ENCODE assay signal across 1 cellular context in genomic region chr19:45506991-45507863, GRCh38.
TF ChIP-seq lines count a peak whose summit lies in the region.

Gene VASP (plus strand): TSS chr19:45507479. CDS start chr19:45507772, 293 bp downstream.

TF ChIP-seq in HepG2, 621 proteins besides CTCF, POLR2A, EP300 and RAD21 (continued from another document and continues in another):
- TF ChIP-seq ZFP91 (CRISPR knock-in tag; IDR thresholded peaks at IDR 0.05; ENCODE audit: borderline replicate concordance): peak; percentile 100
- TF ChIP-seq ISX (CRISPR knock-in tag; conservative IDR thresholded peaks at IDR 0.05): 0 out of 2 replicates have a peak, but pooled peaks have one; percentile 63
- TF ChIP-seq RARA (CRISPR knock-in tag; IDR thresholded peaks at IDR 0.05): no peak
- 0 out of 2 replicates have a peak, but pooled peaks have one; percentile 43 for TF ChIP-seq NKX3-1 (CRISPR knock-in tag; IDR thresholded peaks at IDR 0.05)
- TF ChIP-seq, protein P1, sequence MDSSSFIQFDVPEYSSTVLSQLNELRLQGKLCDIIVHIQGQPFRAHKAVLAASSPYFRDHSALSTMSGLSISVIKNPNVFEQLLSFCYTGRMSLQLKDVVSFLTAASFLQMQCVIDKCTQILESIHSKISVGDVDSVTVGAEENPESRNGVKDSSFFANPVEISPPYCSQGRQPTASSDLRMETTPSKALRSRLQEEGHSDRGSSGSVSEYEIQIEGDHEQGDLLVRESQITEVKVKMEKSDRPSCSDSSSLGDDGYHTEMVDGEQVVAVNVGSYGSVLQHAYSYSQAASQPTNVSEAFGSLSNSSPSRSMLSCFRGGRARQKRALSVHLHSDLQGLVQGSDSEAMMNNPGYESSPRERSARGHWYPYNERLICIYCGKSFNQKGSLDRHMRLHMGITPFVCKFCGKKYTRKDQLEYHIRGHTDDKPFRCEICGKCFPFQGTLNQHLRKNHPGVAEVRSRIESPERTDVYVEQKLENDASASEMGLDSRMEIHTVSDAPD (CRISPR knock-in tag; IDR thresholded peaks at IDR 0.05): no peak
- peak; percentile 58; the same call in 1 of the 2 replicates for TF ChIP-seq MEIS2 (CRISPR knock-in tag; IDR thresholded peaks at IDR 0.05)
- no peak for TF ChIP-seq DNMT1 (CRISPR knock-in tag; IDR thresholded peaks at IDR 0.05)
- TF ChIP-seq NFKB2 (CRISPR knock-in tag; IDR thresholded peaks at IDR 0.05; ENCODE audit: borderline replicate concordance): peak; percentile 70; the same call in 1 of the 2 replicates
- TF ChIP-seq ZNF441 (CRISPR knock-in tag; IDR thresholded peaks at IDR 0.05; ENCODE audit: borderline replicate concordance): 0 out of 2 replicates have a peak, but pooled peaks have one; percentile 49
- TF ChIP-seq NAIF1 (CRISPR knock-in tag; IDR thresholded peaks at IDR 0.05; ENCODE audit: borderline replicate concordance): no peak
- no peak for TF ChIP-seq FOXM1 (CRISPR knock-in tag; IDR thresholded peaks at IDR 0.05)
- peak; percentile 71; the same call in 1 of the 2 replicates for TF ChIP-seq ZNF780A (CRISPR knock-in tag; IDR thresholded peaks at IDR 0.05)
- no peak for TF ChIP-seq ZNF383 (CRISPR knock-in tag; IDR thresholded peaks at IDR 0.05; ENCODE audit: borderline replicate concordance)
- no peak for TF ChIP-seq ZNF562 (CRISPR knock-in tag; IDR thresholded peaks at IDR 0.05; ENCODE audit: borderline replicate concordance)
- TF ChIP-seq ZNF34 (CRISPR knock-in tag; IDR thresholded peaks at IDR 0.05; ENCODE audit: borderline replicate concordance): no peak
- TF ChIP-seq TARDBP (CRISPR knock-in tag; IDR thresholded peaks at IDR 0.05): 0 out of 2 replicates have a peak, but pooled peaks have one; percentile 22
- TF ChIP-seq, protein P2, sequence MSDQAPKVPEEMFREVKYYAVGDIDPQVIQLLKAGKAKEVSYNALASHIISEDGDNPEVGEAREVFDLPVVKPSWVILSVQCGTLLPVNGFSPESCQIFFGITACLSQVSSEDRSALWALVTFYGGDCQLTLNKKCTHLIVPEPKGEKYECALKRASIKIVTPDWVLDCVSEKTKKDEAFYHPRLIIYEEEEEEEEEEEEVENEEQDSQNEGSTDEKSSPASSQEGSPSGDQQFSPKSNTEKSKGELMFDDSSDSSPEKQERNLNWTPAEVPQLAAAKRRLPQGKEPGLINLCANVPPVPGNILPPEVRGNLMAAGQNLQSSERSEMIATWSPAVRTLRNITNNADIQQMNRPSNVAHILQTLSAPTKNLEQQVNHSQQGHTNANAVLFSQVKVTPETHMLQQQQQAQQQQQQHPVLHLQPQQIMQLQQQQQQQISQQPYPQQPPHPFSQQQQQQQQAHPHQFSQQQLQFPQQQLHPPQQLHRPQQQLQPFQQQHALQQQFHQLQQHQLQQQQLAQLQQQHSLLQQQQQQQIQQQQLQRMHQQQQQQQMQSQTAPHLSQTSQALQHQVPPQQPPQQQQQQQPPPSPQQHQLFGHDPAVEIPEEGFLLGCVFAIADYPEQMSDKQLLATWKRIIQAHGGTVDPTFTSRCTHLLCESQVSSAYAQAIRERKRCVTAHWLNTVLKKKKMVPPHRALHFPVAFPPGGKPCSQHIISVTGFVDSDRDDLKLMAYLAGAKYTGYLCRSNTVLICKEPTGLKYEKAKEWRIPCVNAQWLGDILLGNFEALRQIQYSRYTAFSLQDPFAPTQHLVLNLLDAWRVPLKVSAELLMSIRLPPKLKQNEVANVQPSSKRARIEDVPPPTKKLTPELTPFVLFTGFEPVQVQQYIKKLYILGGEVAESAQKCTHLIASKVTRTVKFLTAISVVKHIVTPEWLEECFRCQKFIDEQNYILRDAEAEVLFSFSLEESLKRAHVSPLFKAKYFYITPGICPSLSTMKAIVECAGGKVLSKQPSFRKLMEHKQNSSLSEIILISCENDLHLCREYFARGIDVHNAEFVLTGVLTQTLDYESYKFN (CRISPR knock-in tag; conservative IDR thresholded peaks at IDR 0.05): peak; percentile 39; the same call in 1 of the 2 replicates
- no peak for TF ChIP-seq SMARCE1 (IDR thresholded peaks at IDR 0.05; ENCODE audit: borderline replicate concordance)
- TF ChIP-seq HDAC2 (CRISPR knock-in tag; IDR thresholded peaks at IDR 0.05): peak; percentile 51
- TF ChIP-seq SALL2 (CRISPR knock-in tag; IDR thresholded peaks at IDR 0.05): peak; percentile 69
- TF ChIP-seq ZNF614 (CRISPR knock-in tag; IDR thresholded peaks at IDR 0.05; ENCODE audit: borderline replicate concordance): peak; percentile 75; the same call in 1 of the 2 replicates
- 0 out of 2 replicates have a peak, but pooled peaks have one; percentile 14 for TF ChIP-seq RBAK (CRISPR knock-in tag; IDR thresholded peaks at IDR 0.05)
- no peak for TF ChIP-seq JARID2 (CRISPR knock-in tag; IDR thresholded peaks at IDR 0.05; ENCODE audit: insufficient replicate concordance)
- TF ChIP-seq KDM5B (CRISPR knock-in tag; IDR thresholded peaks at IDR 0.05; ENCODE audit: borderline replicate concordance): no peak
- TF ChIP-seq THAP7 (CRISPR knock-in tag; IDR thresholded peaks at IDR 0.05): no peak
- TF ChIP-seq, protein P3, sequence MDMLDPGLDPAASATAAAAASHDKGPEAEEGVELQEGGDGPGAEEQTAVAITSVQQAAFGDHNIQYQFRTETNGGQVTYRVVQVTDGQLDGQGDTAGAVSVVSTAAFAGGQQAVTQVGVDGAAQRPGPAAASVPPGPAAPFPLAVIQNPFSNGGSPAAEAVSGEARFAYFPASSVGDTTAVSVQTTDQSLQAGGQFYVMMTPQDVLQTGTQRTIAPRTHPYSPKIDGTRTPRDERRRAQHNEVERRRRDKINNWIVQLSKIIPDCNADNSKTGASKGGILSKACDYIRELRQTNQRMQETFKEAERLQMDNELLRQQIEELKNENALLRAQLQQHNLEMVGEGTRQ (IDR thresholded peaks at IDR 0.05; ENCODE audit: low read depth, low read length): no peak
- TF ChIP-seq, protein P3 (CRISPR knock-in tag; IDR thresholded peaks at IDR 0.05; ENCODE audit: borderline replicate concordance): peak; percentile 31; the same call in 1 of the 2 replicates
- no peak for TF ChIP-seq ZNF282 (IDR thresholded peaks at IDR 0.05; ENCODE audit: partially characterized antibody)
- peak; percentile 87; the same call in 1 of the 2 replicates for TF ChIP-seq ZSCAN9 (CRISPR knock-in tag; IDR thresholded peaks at IDR 0.05; ENCODE audit: borderline replicate concordance)
- TF ChIP-seq IKZF4 (CRISPR knock-in tag; IDR thresholded peaks at IDR 0.05; ENCODE audit: borderline replicate concordance, low read depth, not compliant biosample characterization): no peak
- TF ChIP-seq ELF4 (CRISPR knock-in tag; IDR thresholded peaks at IDR 0.05; ENCODE audit: borderline replicate concordance): no peak
- peak; percentile 77 for TF ChIP-seq MXD3 (CRISPR knock-in tag; IDR thresholded peaks at IDR 0.05)
- no peak for TF ChIP-seq CBX2 (IDR thresholded peaks at IDR 0.05; ENCODE audit: low read depth, low read length)
- TF ChIP-seq CBX2 (CRISPR knock-in tag; IDR thresholded peaks at IDR 0.05; ENCODE audit: low read depth): no peak
- 0 out of 2 replicates have a peak, but pooled peaks have one; percentile 31 for TF ChIP-seq ZFP90 (CRISPR knock-in tag; IDR thresholded peaks at IDR 0.05; ENCODE audit: borderline replicate concordance)
- no peak for TF ChIP-seq ZNF547 (CRISPR knock-in tag; IDR thresholded peaks at IDR 0.05)
- no peak for TF ChIP-seq ZFP41 (CRISPR knock-in tag; IDR thresholded peaks at IDR 0.05; ENCODE audit: borderline replicate concordance)
- peak; percentile 89 for TF ChIP-seq ZFP37 (CRISPR knock-in tag; IDR thresholded peaks at IDR 0.05; ENCODE audit: borderline replicate concordance)
- no peak for TF ChIP-seq ZKSCAN1 (IDR thresholded peaks at IDR 0.05; ENCODE audit: low read length)
- TF ChIP-seq ZBTB46 (CRISPR knock-in tag; IDR thresholded peaks at IDR 0.05; ENCODE audit: borderline replicate concordance): no peak
- no peak for TF ChIP-seq NPAS2 (CRISPR knock-in tag; IDR thresholded peaks at IDR 0.05; ENCODE audit: borderline replicate concordance)
- TF ChIP-seq RFXAP (CRISPR knock-in tag; IDR thresholded peaks at IDR 0.05; ENCODE audit: borderline replicate concordance): 0 out of 2 replicates have a peak, but pooled peaks have one; percentile 31
- TF ChIP-seq CEBPB (IDR thresholded peaks at IDR 0.05; ENCODE audit: borderline replicate concordance, low read depth, low read length): no peak
- TF ChIP-seq, protein P4, sequence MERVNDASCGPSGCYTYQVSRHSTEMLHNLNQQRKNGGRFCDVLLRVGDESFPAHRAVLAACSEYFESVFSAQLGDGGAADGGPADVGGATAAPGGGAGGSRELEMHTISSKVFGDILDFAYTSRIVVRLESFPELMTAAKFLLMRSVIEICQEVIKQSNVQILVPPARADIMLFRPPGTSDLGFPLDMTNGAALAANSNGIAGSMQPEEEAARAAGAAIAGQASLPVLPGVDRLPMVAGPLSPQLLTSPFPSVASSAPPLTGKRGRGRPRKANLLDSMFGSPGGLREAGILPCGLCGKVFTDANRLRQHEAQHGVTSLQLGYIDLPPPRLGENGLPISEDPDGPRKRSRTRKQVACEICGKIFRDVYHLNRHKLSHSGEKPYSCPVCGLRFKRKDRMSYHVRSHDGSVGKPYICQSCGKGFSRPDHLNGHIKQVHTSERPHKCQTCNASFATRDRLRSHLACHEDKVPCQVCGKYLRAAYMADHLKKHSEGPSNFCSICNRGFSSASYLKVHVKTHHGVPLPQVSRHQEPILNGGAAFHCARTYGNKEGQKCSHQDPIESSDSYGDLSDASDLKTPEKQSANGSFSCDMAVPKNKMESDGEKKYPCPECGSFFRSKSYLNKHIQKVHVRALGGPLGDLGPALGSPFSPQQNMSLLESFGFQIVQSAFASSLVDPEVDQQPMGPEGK (CRISPR knock-in tag; IDR thresholded peaks at IDR 0.05): peak; percentile 87
- no peak for TF ChIP-seq ZBTB42 (CRISPR knock-in tag; IDR thresholded peaks at IDR 0.05)
- peak; percentile 85; the same call in 1 of the 2 replicates for TF ChIP-seq PBX3 (CRISPR knock-in tag; IDR thresholded peaks at IDR 0.05; ENCODE audit: borderline replicate concordance)
- 0 out of 2 replicates have a peak, but pooled peaks have one; percentile 37 for TF ChIP-seq SIX4 (CRISPR knock-in tag; IDR thresholded peaks at IDR 0.05)
- TF ChIP-seq SPEN (CRISPR knock-in tag; IDR thresholded peaks at IDR 0.05; ENCODE audit: low read depth): peak; percentile 73
- no peak for TF ChIP-seq TEAD2 (CRISPR knock-in tag; IDR thresholded peaks at IDR 0.05)
- no peak for TF ChIP-seq RCOR2 (CRISPR knock-in tag; IDR thresholded peaks at IDR 0.05)
- TF ChIP-seq ZNF224 (CRISPR knock-in tag; IDR thresholded peaks at IDR 0.05): peak; percentile 18; the same call in 1 of the 2 replicates
